9 cellular contexts compared by ENCODE assay signal in genomic region chr7:362416-363096, GRCh38.
DNase-seq lines count a peak whose midpoint lies in the region; ATAC-seq and TF ChIP-seq lines count a peak whose summit lies in the region.
"Had no signal": no experiment of that assay in that cellular context is flagged by ENCODE, and none has a peak within 500 bp of the region (broad histone marks: within the 10 kb centered on the region; RNA-seq: fewer than 3 reads in every experiment).

No MANE protein-coding gene starts in this region.

- DNase-seq in AML-193 (lab: John Stamatoyannopoulos, UW) (peak; percentile 14 to 17), T-cell (peak in 32 of 34 experiments; percentile 27 to 73 (median 42)), colonic mucosa (no peak), cerebellum (ENCODE audit: low spot score) (no peak), glomerular visceral epithelial cell (ENCODE audit: extremely low spot score) (no peak), DMS153 treated with DMSO at 0.1 percent for 48 hours (lab: John Stamatoyannopoulos, UW; ENCODE audit: unreplicated experiment) (no peak)
- no peak for DNase-seq in natural killer cell treated with Interleukin-12 subunit alpha and Interleukin-12 subunit beta and Interleukin-15 and Interleukin-18, amount 100 ng/mL, for 72 hours (ENCODE audit: low spot score)

- peak overlapping the region; percentile 5 to 26 for H3K9ac ChIP-seq in colonic mucosa (ENCODE audit: low read depth in 2 of 2, low read length in 2 of 2)

- POLR2A ChIA-PET in T-cell (lab: Charles Lee) = no interaction called here

- H3K4me1 ChIP-seq in colonic mucosa (no peaks in the 10 kb centered on the region), gastroesophageal sphincter (peaks cover 0 to 5% (median 0%) of the 10 kb centered on the region in 3 donors)

- peaks cover 3% of the 10 kb centered on the region for H3K36me3 Mint-ChIP-seq in T-cell
- H3K36me3 Mint-ChIP-seq in natural killer cell treated with Interleukin-12 subunit alpha and Interleukin-12 subunit beta and Interleukin-15 and Interleukin-18, amount 100 ng/mL, for 72 hours = peaks cover 11% of the 10 kb centered on the region

- H3K27me3 ChIP-seq in colonic mucosa = no peaks in the 10 kb centered on the region
- H3K27me3 ChIP-seq in gastroesophageal sphincter = peaks cover 63% of the 10 kb centered on the region

- H3K4me3 Mint-ChIP-seq in T-cell = peak overlapping the region; percentile 49 to 82 (median 71)
- H3K4me3 Mint-ChIP-seq in natural killer cell treated with Interleukin-12 subunit alpha and Interleukin-12 subunit beta and Interleukin-15 and Interleukin-18, amount 100 ng/mL, for 72 hours = peak overlapping the region; percentile 86

- intact Hi-C loops in colonic mucosa (cut with DNase I) = no loop called here

- peaks cover 66 to 76% (median 69%) of the 10 kb centered on the region in 3 donors for H3K4me1 Mint-ChIP-seq in T-cell
- H3K4me1 Mint-ChIP-seq in natural killer cell treated with Interleukin-12 subunit alpha and Interleukin-12 subunit beta and Interleukin-15 and Interleukin-18, amount 100 ng/mL, for 72 hours (ENCODE audit: low read depth in 2 of 2) = peaks cover 31 to 36% of the 10 kb centered on the region in 2 donors

- H3K9me3 ChIP-seq in colonic mucosa = no peaks in the 10 kb centered on the region
- H3K9me3 ChIP-seq in gastroesophageal sphincter = peaks cover 0 to 10% (median 0%) of the 10 kb centered on the region in 3 donors

- peak overlapping the region; percentile 89 to 93 for H3K27ac Mint-ChIP-seq in T-cell
- peak overlapping the region; percentile 78 to 82 for H3K27ac Mint-ChIP-seq in natural killer cell treated with Interleukin-12 subunit alpha and Interleukin-12 subunit beta and Interleukin-15 and Interleukin-18, amount 100 ng/mL, for 72 hours

- TF ChIP-seq CTCF in colonic mucosa (IDR thresholded peaks at IDR 0.05) (no peak), gastroesophageal sphincter (IDR thresholded peaks at IDR 0.05) (no peak)

- no peak for TF ChIP-seq EP300 in gastroesophageal sphincter (IDR thresholded peaks at IDR 0.05)

- CTCF ChIA-PET in T-cell (lab: Charles Lee) = interaction anchor here in 1 of 2 donors (1.0 to 1.4 kb wide), 2 partner anchors 11 to 17 kb away, joined by 3 to 4 read pairs; no protein-coding TSS in a partner anchor

- peak; percentile 60 to 73 (median 66) for ATAC-seq in T-cell (replicated peaks in 1 of 4)
- peak; percentile 58 to 64 for ATAC-seq in natural killer cell treated with Interleukin-12 subunit alpha and Interleukin-12 subunit beta and Interleukin-15 and Interleukin-18, amount 100 ng/mL, for 72 hours
- ATAC-seq in gastroesophageal sphincter = no peak

- H3K36me3 ChIP-seq in colonic mucosa (no peaks in the 10 kb centered on the region), gastroesophageal sphincter (no peaks in the 10 kb centered on the region)

- no peak overlapping the region for H3K4me3 ChIP-seq in colonic mucosa
- peak overlapping the region in 1 of 2 donors; percentile 5 for H3K4me3 ChIP-seq in gastroesophageal sphincter

- H3K9me3 Mint-ChIP-seq in T-cell = no peaks in the 10 kb centered on the region
- peaks cover 8% of the 10 kb centered on the region for H3K9me3 Mint-ChIP-seq in natural killer cell treated with Interleukin-12 subunit alpha and Interleukin-12 subunit beta and Interleukin-15 and Interleukin-18, amount 100 ng/mL, for 72 hours

- no peak for TF ChIP-seq POLR2A in gastroesophageal sphincter (IDR thresholded peaks at IDR 0.05)

- no peak overlapping the region for H3K27ac ChIP-seq in colonic mucosa
- H3K27ac ChIP-seq in gastroesophageal sphincter = no peak overlapping the region
- H3K27ac ChIP-seq: HL-60 had no signal

- peaks cover 0 to 2% of the 10 kb centered on the region in 2 donors for H3K27me3 Mint-ChIP-seq in T-cell
- H3K27me3 Mint-ChIP-seq in natural killer cell treated with Interleukin-12 subunit alpha and Interleukin-12 subunit beta and Interleukin-15 and Interleukin-18, amount 100 ng/mL, for 72 hours = peaks cover 26 to 28% of the 10 kb centered on the region in 2 donors

- WGBS in gastroesophageal sphincter (ENCODE audit: low coverage in 1 of 2), 2 donors = 43 to 58% methylated on average over 13 to 23 of the region's 23 CpGs

Comparison
In these comparisons a context has a peak if more than half of its experiments do, and no peak if none do; other contexts are left out.
1. DNase-seq: peak in AML-193 (2 of 2) and T-cell (32 of 34); none in colonic mucosa (single experiment), natural killer cell treated with Interleukin-12 subunit alpha and Interleukin-12 subunit beta and Interleukin-15 and Interleukin-18, amount 100 ng/mL, for 72 hours (single experiment), cerebellum (single experiment), glomerular visceral epithelial cell (single experiment) and DMS153 treated with DMSO at 0.1 percent for 48 hours (single experiment).